In genomic region chr16:4003166-4003565, GRCh38 we compare ENCODE assay signal across 28 cellular contexts.
"Had no signal": no experiment of that assay in that cellular context is flagged by ENCODE, and none has a peak within 500 bp of the region (broad histone marks: within the 10 kb centered on the region; RNA-seq: fewer than 3 reads in every experiment).

No MANE protein-coding gene starts in this region.

- ATAC-seq: activated T-cell treated with anti-CD3 and anti-CD28 coated beads, Interleukin-2, amount 50 U/mL, for 4 hours; activated T-helper 17 cell treated with anti-CD3 and anti-CD28 coated beads, Interleukin-2, amount 50 U/mL, for 72 hours; esophagus mucosa; naive thymus-derived CD8-positive, alpha-beta T cell; sciatic nerve; stimulated activated effector memory CD8-positive, alpha-beta T cell treated with anti-CD3 and anti-CD28 coated beads, Interleukin-12 subunit alpha, Interleukin-12 subunit beta, amount 100 ng/mL, for 72 hours had no signal

- H3K9ac ChIP-seq: neural progenitor cell had no signal

- FAIRE-seq: frontal cortex, urothelium cell line had no signal

- H3K9me3 Mint-ChIP-seq: activated CD4-positive, alpha-beta memory T cell treated with anti-CD3 and anti-CD28 coated beads, Interleukin-2, amount 10 ng/mL, durations not matched to agents 7 days and 5 days; activated CD4-positive, alpha-beta T cell treated with anti-CD3 and anti-CD28 coated beads, Interleukin-2, amount 10 ng/mL, durations not matched to agents 7 days and 5 days; activated T-cell treated with anti-CD3 and anti-CD28 coated beads, Interleukin-2, amount 50 U/mL, for 4 hours; activated T-helper 17 cell treated with anti-CD3 and anti-CD28 coated beads, Interleukin-2, amount 50 U/mL, for 72 hours; endodermal cell; naive thymus-derived CD8-positive, alpha-beta T cell; neural progenitor cell; stimulated activated effector memory CD8-positive, alpha-beta T cell treated with anti-CD3 and anti-CD28 coated beads, Interleukin-12 subunit alpha, Interleukin-12 subunit beta, amount 100 ng/mL, for 72 hours; stimulated activated naive CD8-positive, alpha-beta T cell treated with anti-CD3 and anti-CD28 coated beads, Interleukin-15, Interleukin-2, amounts not matched to agents 100 ng/mL and 50 ng/mL, for 24 hours; T-helper 1 cell treated with Interleukin-12 subunit alpha and Interleukin-12 subunit beta and Interleukin-4 antibody, amounts not matched to agents 30 μg/mL and 1 μg/mL, for 36 hours had no signal

- H3K27ac ChIP-seq: neural progenitor cell, skin epidermis, thoracic aorta had no signal

- H3K4me3 ChIP-seq: neural progenitor cell, skin epidermis, thoracic aorta had no signal

- H3K36me3 Mint-ChIP-seq: neural progenitor cell; stimulated activated effector memory CD8-positive, alpha-beta T cell treated with anti-CD3 and anti-CD28 coated beads, Interleukin-12 subunit alpha, Interleukin-12 subunit beta, amount 100 ng/mL, for 72 hours had no signal

- H3K36me3 ChIP-seq: neural progenitor cell, thoracic aorta had no signal

- H3K27me3 Mint-ChIP-seq: activated CD4-positive, alpha-beta memory T cell treated with anti-CD3 and anti-CD28 coated beads, Interleukin-2, amount 10 ng/mL, durations not matched to agents 7 days and 5 days; activated CD4-positive, alpha-beta T cell treated with anti-CD3 and anti-CD28 coated beads, Interleukin-2, amount 10 ng/mL, durations not matched to agents 7 days and 5 days; activated T-helper 17 cell treated with anti-CD3 and anti-CD28 coated beads, Interleukin-2, amount 50 U/mL, for 72 hours; naive thymus-derived CD8-positive, alpha-beta T cell; stimulated activated naive CD8-positive, alpha-beta T cell treated with anti-CD3 and anti-CD28 coated beads, Interleukin-15, Interleukin-2, amounts not matched to agents 100 ng/mL and 50 ng/mL, for 24 hours had no signal

- H3K4me2 ChIP-seq: neural progenitor cell had no signal

- H3K27ac Mint-ChIP-seq: activated CD4-positive, alpha-beta memory T cell treated with anti-CD3 and anti-CD28 coated beads, Interleukin-2, amount 10 ng/mL, durations not matched to agents 7 days and 5 days; activated CD4-positive, alpha-beta T cell treated with anti-CD3 and anti-CD28 coated beads, Interleukin-2, amount 10 ng/mL, durations not matched to agents 7 days and 5 days; activated T-helper 17 cell treated with anti-CD3 and anti-CD28 coated beads, Interleukin-2, amount 50 U/mL, for 72 hours; endodermal cell; naive thymus-derived CD8-positive, alpha-beta T cell; neural progenitor cell; stimulated activated effector memory CD8-positive, alpha-beta T cell treated with anti-CD3 and anti-CD28 coated beads, Interleukin-12 subunit alpha, Interleukin-12 subunit beta, amount 100 ng/mL, for 72 hours; stimulated activated naive CD8-positive, alpha-beta T cell treated with anti-CD3 and anti-CD28 coated beads, Interleukin-15, Interleukin-2, amounts not matched to agents 100 ng/mL and 50 ng/mL, for 24 hours; T-helper 1 cell treated with Interleukin-12 subunit alpha and Interleukin-12 subunit beta and Interleukin-4 antibody, amounts not matched to agents 30 μg/mL and 1 μg/mL, for 36 hours had no signal

- DNase-seq: activated CD4-positive, alpha-beta memory T cell treated with anti-CD3 and anti-CD28 coated beads, Interleukin-2, amount 10 ng/mL, durations not matched to agents 7 days and 5 days; activated CD4-positive, alpha-beta T cell treated with anti-CD3 and anti-CD28 coated beads for 1 hour; activated CD4-positive, alpha-beta T cell treated with anti-CD3 and anti-CD28 coated beads, Interleukin-2, amount 10 ng/mL, durations not matched to agents 7 days and 5 days; activated gamma-delta T cell treated with Interleukin-2 at 50 U/mL for 16 hours; activated naive CD4-positive, alpha-beta T cell treated with anti-CD3 and anti-CD28 coated beads, Interleukin-2, amount 50 U/mL, for 16 hours; activated T-cell treated with anti-CD3 and anti-CD28 coated beads, Interleukin-2, amount 50 U/mL, for 4 hours; amniotic stem cell; caudate nucleus; endodermal cell; midbrain; naive thymus-derived CD8-positive, alpha-beta T cell; occipital lobe; stimulated activated CD4-positive, alpha-beta T cell treated with anti-CD3 and anti-CD28 coated beads, Interleukin-12 subunit alpha, Interleukin-12 subunit beta, amount 100 ng/mL, for 4 hours; stimulated activated CD4-positive, alpha-beta T cell treated with anti-CD3 and anti-CD28 coated beads, Interleukin-4, amount 100 ng/mL, for 1 hour; SW 1271; T1000; trophoblast cell had no signal

- H2AFZ ChIP-seq: neural progenitor cell had no signal

- H3K27me3 ChIP-seq: neural progenitor cell had no signal

- H3K4me3 Mint-ChIP-seq: activated CD4-positive, alpha-beta memory T cell treated with anti-CD3 and anti-CD28 coated beads, Interleukin-2, amount 10 ng/mL, durations not matched to agents 7 days and 5 days; activated CD4-positive, alpha-beta T cell treated with anti-CD3 and anti-CD28 coated beads, Interleukin-2, amount 10 ng/mL, durations not matched to agents 7 days and 5 days; activated T-cell treated with anti-CD3 and anti-CD28 coated beads, Interleukin-2, amount 50 U/mL, for 4 hours; activated T-helper 17 cell treated with anti-CD3 and anti-CD28 coated beads, Interleukin-2, amount 50 U/mL, for 72 hours; endodermal cell; naive thymus-derived CD8-positive, alpha-beta T cell; neural progenitor cell; stimulated activated effector memory CD8-positive, alpha-beta T cell treated with anti-CD3 and anti-CD28 coated beads, Interleukin-12 subunit alpha, Interleukin-12 subunit beta, amount 100 ng/mL, for 72 hours; stimulated activated naive CD8-positive, alpha-beta T cell treated with anti-CD3 and anti-CD28 coated beads, Interleukin-15, Interleukin-2, amounts not matched to agents 100 ng/mL and 50 ng/mL, for 24 hours; T-helper 1 cell treated with Interleukin-12 subunit alpha and Interleukin-12 subunit beta and Interleukin-4 antibody, amounts not matched to agents 30 μg/mL and 1 μg/mL, for 36 hours had no signal

- H3K9me3 ChIP-seq: thoracic aorta had no signal
